ENCODE assay signal across 8 cellular contexts in genomic region chr7:99372275-99373085, GRCh38. TPM values are rescaled to one million over a fixed set of nuclear protein-coding genes. Genes with fewer than 3 reads are reported as not detected.
DNase-seq lines count a peak whose midpoint lies in the region; ATAC-seq and TF ChIP-seq lines count a peak whose summit lies in the region.

No MANE protein-coding gene starts in this region.

- H3K4me1 ChIP-seq in mucosa of descending colon (ENCODE audit: low read depth): peaks cover 16% of the 10 kb centered on the region

- H3K27ac ChIP-seq in AG04450 (ENCODE audit: low read depth, low read length) (peak overlapping the region; percentile 39), caudate nucleus (ENCODE audit: low read depth, low read length) (no peak overlapping the region)

- POLR2A ChIA-PET in AG04450 (lab: Yijun Ruan, JAX): interaction anchor here (1.2 kb wide), 1 partner anchor 10 kb away, joined by 4 read pairs; no protein-coding TSS in a partner anchor

- H3K36me3 ChIP-seq in mucosa of descending colon (ENCODE audit: low read depth): no peaks in the 10 kb centered on the region

- TF ChIP-seq CTCF in AG04450 (IDR thresholded peaks at IDR 0.05; ENCODE audit: low read depth, low read length): no peak
- TF ChIP-seq CTCF in mucosa of descending colon (IDR thresholded peaks at IDR 0.05): no peak

- DNase-seq in AG04450 (ENCODE audit: low read depth, low spot score): no peak
- peak; percentile 65 for DNase-seq in HK-2 (ENCODE audit: unreplicated experiment)
- DNase-seq in cerebellar cortex (ENCODE audit: low spot score): peak; percentile 24
- peak in 2 of 3 donors; percentile 52 to 53 for DNase-seq in mucosa of descending colon
- no peak for DNase-seq in inferior parietal cortex (ENCODE audit: extremely low spot score)
- no peak for DNase-seq in stimulated activated CD4-positive, alpha-beta T cell treated with anti-CD3 and anti-CD28 coated beads, Interleukin-1b, Interleukin-23, amount 100 ng/mL, for 48 hours
- DNase-seq in NCI-H510A (lab: John Stamatoyannopoulos, UW): no peak
- DNase-seq in caudate nucleus (lab: John Stamatoyannopoulos, UW): no peak

- CTCF ChIA-PET in AG04450 (lab: Charles Lee): no interaction called here

- ATAC-seq in mucosa of descending colon: peak; percentile 6

- H3K27me3 ChIP-seq in AG04450 (ENCODE audit: control insufficient read depth, insufficient read depth, low read length): no peaks in the 10 kb centered on the region

- H3K9me3 ChIP-seq in AG04450 (ENCODE audit: control insufficient read depth, insufficient read depth, low read length) (no peaks in the 10 kb centered on the region; the same call in 1 of the 2 replicates), mucosa of descending colon (no peaks in the 10 kb centered on the region)

- intact Hi-C loops in mucosa of descending colon (cut with DNase I, micrococcal nuclease): no loop called here

- H3K4me3 ChIP-seq in AG04450 (ENCODE audit: low read depth, low read length): no peak overlapping the region
- no peak overlapping the region for H3K4me3 ChIP-seq in mucosa of descending colon

RNA-seq across cellular contexts. Expression of gene ARPC1B, which starts 2.0 kb away (rescaled TPM):
- 190 and 245 TPM in 2 replicates for polyA plus RNA-seq in AG04450 (2011; rRNA removed)
- polyA minus RNA-seq in AG04450 (2011; rRNA and poly(A)+ RNA removed): 69.5 and 83.5 TPM in 2 replicates
- 100 to 1,000 TPM; 107 to 153 (median 119) TPM for total RNA-seq in mucosa of descending colon

RNA-seq across cellular contexts. Expression of gene PDAP1, which starts 35.9 kb away (rescaled TPM):
- 60.2 and 68.1 TPM in 2 replicates for polyA plus RNA-seq in AG04450 (2011; rRNA removed)
- polyA minus RNA-seq in AG04450 (2011; rRNA and poly(A)+ RNA removed): 19.4 and 24.3 TPM in 2 replicates
- total RNA-seq in mucosa of descending colon: 10 to 100 TPM; 72.8 to 90.9 (median 90.7) TPM

RNA-seq across cellular contexts. Expression of gene BUD31, which starts 36.3 kb away (rescaled TPM):
- 82.3 and 96.8 TPM in 2 replicates for polyA plus RNA-seq in AG04450 (2011; rRNA removed)
- polyA minus RNA-seq in AG04450 (2011; rRNA and poly(A)+ RNA removed): 30.8 and 32.2 TPM in 2 replicates
- 10 to 100 TPM; 67.3 to 79.5 (median 76.7) TPM for total RNA-seq in mucosa of descending colon

RNA-seq across cellular contexts. Expression of gene ARPC1A, which starts 46.8 kb away (rescaled TPM):
- 259 and 282 TPM in 2 replicates for polyA plus RNA-seq in AG04450 (2011; rRNA removed)
- polyA minus RNA-seq in AG04450 (2011; rRNA and poly(A)+ RNA removed): 272 and 319 TPM in 2 replicates
- total RNA-seq in mucosa of descending colon: 100 to 1,000 TPM; 142 to 158 (median 157) TPM

Comparison
In these comparisons a context has a peak if more than half of its experiments do, and no peak if none do; other contexts are left out.
1. DNase-seq: peak in HK-2 (single experiment), cerebellar cortex (single experiment) and mucosa of descending colon (2 of 3); none in AG04450 (single experiment), inferior parietal cortex (single experiment), stimulated activated CD4-positive, alpha-beta T cell treated with anti-CD3 and anti-CD28 coated beads, Interleukin-1b, Interleukin-23, amount 100 ng/mL, for 48 hours (single experiment), NCI-H510A (single experiment) and caudate nucleus (0 of 61).